Comparison of ENCODE assay signal across 1 cellular context in the genomic region with DNA sequence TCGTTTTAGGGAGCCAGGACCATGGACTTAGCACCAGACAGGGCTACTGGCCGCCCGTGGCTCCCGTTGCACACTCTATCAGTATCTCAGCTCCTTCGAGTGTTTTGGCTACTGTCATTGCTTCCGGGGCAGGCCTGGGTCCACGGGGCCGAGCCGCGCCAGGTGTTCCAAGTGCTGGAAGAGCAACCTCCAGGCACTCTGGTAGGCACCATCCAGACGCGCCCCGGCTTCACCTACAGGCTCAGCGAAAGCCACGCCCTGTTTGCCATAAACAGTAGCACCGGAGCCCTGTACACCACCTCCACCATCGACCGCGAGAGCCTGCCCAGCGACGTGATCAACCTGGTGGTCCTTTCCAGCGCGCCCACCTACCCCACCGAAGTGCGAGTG.
TF ChIP-seq lines count a peak whose summit lies in the region.

No MANE protein-coding gene starts in this region.

TF ChIP-seq in GM23338, 12 proteins besides CTCF, POLR2A, EP300 and RAD21 (continued from another document):
- TF ChIP-seq, protein P1, sequence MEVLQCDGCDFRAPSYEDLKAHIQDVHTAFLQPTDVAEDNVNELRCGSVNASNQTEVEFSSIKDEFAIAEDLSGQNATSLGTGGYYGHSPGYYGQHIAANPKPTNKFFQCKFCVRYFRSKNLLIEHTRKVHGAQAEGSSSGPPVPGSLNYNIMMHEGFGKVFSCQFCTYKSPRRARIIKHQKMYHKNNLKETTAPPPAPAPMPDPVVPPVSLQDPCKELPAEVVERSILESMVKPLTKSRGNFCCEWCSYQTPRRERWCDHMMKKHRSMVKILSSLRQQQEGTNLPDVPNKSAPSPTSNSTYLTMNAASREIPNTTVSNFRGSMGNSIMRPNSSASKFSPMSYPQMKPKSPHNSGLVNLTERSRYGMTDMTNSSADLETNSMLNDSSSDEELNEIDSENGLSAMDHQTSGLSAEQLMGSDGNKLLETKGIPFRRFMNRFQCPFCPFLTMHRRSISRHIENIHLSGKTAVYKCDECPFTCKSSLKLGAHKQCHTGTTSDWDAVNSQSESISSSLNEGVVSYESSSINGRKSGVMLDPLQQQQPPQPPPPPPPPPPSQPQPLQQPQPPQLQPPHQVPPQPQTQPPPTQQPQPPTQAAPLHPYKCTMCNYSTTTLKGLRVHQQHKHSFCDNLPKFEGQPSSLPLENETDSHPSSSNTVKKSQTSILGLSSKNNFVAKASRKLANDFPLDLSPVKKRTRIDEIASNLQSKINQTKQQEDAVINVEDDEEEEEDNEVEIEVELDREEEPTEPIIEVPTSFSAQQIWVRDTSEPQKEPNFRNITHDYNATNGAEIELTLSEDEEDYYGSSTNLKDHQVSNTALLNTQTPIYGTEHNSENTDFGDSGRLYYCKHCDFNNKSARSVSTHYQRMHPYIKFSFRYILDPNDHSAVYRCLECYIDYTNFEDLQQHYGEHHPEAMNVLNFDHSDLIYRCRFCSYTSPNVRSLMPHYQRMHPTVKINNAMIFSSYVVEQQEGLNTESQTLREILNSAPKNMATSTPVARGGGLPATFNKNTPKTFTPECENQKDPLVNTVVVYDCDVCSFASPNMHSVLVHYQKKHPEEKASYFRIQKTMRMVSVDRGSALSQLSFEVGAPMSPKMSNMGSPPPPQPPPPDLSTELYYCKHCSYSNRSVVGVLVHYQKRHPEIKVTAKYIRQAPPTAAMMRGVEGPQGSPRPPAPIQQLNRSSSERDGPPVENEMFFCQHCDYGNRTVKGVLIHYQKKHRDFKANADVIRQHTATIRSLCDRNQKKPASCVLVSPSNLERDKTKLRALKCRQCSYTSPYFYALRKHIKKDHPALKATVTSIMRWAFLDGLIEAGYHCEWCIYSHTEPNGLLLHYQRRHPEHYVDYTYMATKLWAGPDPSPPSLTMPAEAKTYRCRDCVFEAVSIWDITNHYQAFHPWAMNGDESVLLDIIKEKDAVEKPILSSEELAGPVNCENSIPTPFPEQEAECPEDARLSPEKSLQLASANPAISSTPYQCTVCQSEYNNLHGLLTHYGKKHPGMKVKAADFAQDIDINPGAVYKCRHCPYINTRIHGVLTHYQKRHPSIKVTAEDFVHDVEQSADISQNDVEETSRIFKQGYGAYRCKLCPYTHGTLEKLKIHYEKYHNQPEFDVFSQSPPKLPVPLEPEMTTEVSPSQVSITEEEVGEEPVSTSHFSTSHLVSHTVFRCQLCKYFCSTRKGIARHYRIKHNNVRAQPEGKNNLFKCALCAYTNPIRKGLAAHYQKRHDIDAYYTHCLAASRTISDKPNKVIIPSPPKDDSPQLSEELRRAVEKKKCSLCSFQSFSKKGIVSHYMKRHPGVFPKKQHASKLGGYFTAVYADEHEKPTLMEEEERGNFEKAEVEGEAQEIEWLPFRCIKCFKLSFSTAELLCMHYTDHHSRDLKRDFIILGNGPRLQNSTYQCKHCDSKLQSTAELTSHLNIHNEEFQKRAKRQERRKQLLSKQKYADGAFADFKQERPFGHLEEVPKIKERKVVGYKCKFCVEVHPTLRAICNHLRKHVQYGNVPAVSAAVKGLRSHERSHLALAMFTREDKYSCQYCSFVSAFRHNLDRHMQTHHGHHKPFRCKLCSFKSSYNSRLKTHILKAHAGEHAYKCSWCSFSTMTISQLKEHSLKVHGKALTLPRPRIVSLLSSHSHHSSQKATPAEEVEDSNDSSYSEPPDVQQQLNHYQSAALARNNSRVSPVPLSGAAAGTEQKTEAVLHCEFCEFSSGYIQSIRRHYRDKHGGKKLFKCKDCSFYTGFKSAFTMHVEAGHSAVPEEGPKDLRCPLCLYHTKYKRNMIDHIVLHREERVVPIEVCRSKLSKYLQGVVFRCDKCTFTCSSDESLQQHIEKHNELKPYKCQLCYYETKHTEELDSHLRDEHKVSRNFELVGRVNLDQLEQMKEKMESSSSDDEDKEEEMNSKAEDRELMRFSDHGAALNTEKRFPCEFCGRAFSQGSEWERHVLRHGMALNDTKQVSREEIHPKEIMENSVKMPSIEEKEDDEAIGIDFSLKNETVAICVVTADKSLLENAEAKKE (CRISPR knock-in tag; IDR thresholded peaks at IDR 0.05), result no peak
- no peak for TF ChIP-seq JUNB (IDR thresholded peaks at IDR 0.05; ENCODE audit: unreplicated experiment)
- no peak for TF ChIP-seq CREB1 (CRISPR knock-in tag; IDR thresholded peaks at IDR 0.05; ENCODE audit: low read depth)
- TF ChIP-seq ZNF114 (CRISPR knock-in tag; IDR thresholded peaks at IDR 0.05), result no peak
